Comparison of ENCODE assay signal across 2 cellular contexts in genomic region chr5:81950996-81951395, GRCh38.
TF ChIP-seq lines count a peak whose summit lies in the region.

No MANE protein-coding gene starts in this region.

TF ChIP-seq in liver, 16 proteins besides CTCF, POLR2A, EP300 and RAD21 (continued from another document):
- TF ChIP-seq MAX (IDR thresholded peaks at IDR 0.05), result no peak

TF ChIP-seq in HepG2, 621 proteins besides CTCF, POLR2A, EP300 and RAD21 (continued from another document):
- TF ChIP-seq THAP9 (CRISPR knock-in tag; IDR thresholded peaks at IDR 0.05; ENCODE audit: borderline replicate concordance) (no peak), ZNF746 (CRISPR knock-in tag; IDR thresholded peaks at IDR 0.05) (no peak), ZZZ3 (CRISPR knock-in tag; IDR thresholded peaks at IDR 0.05; ENCODE audit: borderline replicate concordance) (no peak), ZNF691 (CRISPR knock-in tag; IDR thresholded peaks at IDR 0.05; ENCODE audit: borderline replicate concordance, low read depth) (no peak), DNMT3B (CRISPR knock-in tag; conservative IDR thresholded peaks at IDR 0.05) (no peak), FOXC1 (CRISPR knock-in tag; IDR thresholded peaks at IDR 0.05; ENCODE audit: borderline replicate concordance) (no peak), NFAT5 (CRISPR knock-in tag; IDR thresholded peaks at IDR 0.05) (no peak), ZNF18 (CRISPR knock-in tag; IDR thresholded peaks at IDR 0.05; ENCODE audit: insufficient replicate concordance) (no peak), ARID2 (CRISPR knock-in tag; IDR thresholded peaks at IDR 0.05; ENCODE audit: borderline replicate concordance) (no peak), ZNF83 (CRISPR knock-in tag; IDR thresholded peaks at IDR 0.05; ENCODE audit: borderline replicate concordance) (no peak), NONO (IDR thresholded peaks at IDR 0.05) (no peak), NONO (CRISPR knock-in tag; conservative IDR thresholded peaks at IDR 0.05) (no peak), E2F1 (CRISPR knock-in tag; IDR thresholded peaks at IDR 0.05) (no peak), SRSF1 (optimal IDR thresholded peaks at IDR 0.05; ENCODE audit: low read depth, low read length) (no peak)
